16 cellular contexts compared by ENCODE assay signal in the genomic region with DNA sequence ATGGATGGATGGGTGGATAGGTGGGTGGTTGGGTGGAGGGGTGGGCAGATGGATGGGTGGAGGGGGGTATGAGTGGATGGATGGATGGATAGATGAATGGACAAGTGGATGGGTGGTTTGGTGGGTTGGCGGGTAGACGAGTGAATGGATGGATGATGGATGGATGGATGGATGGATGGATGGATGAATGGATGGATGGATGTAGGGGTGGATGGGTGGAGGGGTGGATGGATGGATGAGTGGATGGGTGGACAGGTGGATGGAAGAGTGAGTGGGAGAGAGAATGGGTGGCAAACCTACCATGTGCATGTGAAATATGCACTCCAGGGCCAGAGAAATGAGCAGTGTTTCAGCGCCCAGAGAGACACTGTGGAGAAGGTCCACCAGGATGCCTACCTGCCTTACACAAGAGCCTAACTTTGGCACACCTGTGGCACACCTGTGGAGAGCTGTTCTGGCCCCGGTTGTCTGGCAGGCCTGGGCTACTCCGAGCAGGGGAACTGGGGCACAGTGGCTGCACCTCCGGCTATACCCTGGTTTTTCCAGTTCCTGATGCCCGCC. TPM values are rescaled to one million over a fixed set of nuclear protein-coding genes. Genes with fewer than 3 reads are reported as not detected.
A peak's percentile ranks its signal among the peaks of the same experiment; 100 is the strongest.
DNase-seq lines count a peak whose midpoint lies in the region; ATAC-seq and TF ChIP-seq lines count a peak whose summit lies in the region.
"Had no signal": no experiment of that assay in that cellular context is flagged by ENCODE, and none has a peak within 500 bp of the region (broad histone marks: within the 10 kb centered on the region; RNA-seq: fewer than 3 reads in every experiment).

No MANE protein-coding gene starts in this region.

- no peak for TF ChIP-seq POLR2A in breast epithelium (IDR thresholded peaks at IDR 0.05)

- no peak overlapping the region for H3K56ac ChIP-seq in mesendoderm (ENCODE audit: low read length)

- POLR2A ChIA-PET in MCF 10A (lab: Yijun Ruan, JAX) = interaction anchor here (0.7 to 6.7 kb wide), 8 partner anchors 13 to 66 kb away, joined by 3 to 112 read pairs (median 8); a partner anchor contains a TSS

- H3K4me1 ChIP-seq in breast epithelium (peaks cover 12 to 23% of the 10 kb centered on the region in 2 donors), endodermal cell (ENCODE audit: control insufficient read depth, insufficient read depth, low read length) (peaks cover 56% of the 10 kb centered on the region), mesendoderm (ENCODE audit: control insufficient read depth, low read depth, low read length) (peaks cover 54% of the 10 kb centered on the region), upper lobe of right lung (peaks cover 79% of the 10 kb centered on the region)

- H4K8ac ChIP-seq in mesendoderm (ENCODE audit: low read depth, low read length) = no peak overlapping the region

- no peak overlapping the region for H2AK5ac ChIP-seq in mesendoderm (ENCODE audit: low read length)

- 89 to 96% methylated on average over 5 to 7 of the region's 7 CpGs for WGBS in endodermal cell (ENCODE audit: insufficient coverage in 1 of 2, insufficient read length in 1 of 2), 2 experiments
- WGBS in mesendoderm (ENCODE audit: extremely low coverage, insufficient coverage, low lambda C conversion rate) = no CpG with 5 or more reads among the region's 7 CpGs

- no peak overlapping the region for H3K18ac ChIP-seq in mesendoderm (ENCODE audit: low read length)

- no peak overlapping the region for H2BK15ac ChIP-seq in mesendoderm (replicated peaks; ENCODE audit: low read depth)

- peak overlapping the region; percentile 4 for H3K23ac ChIP-seq in mesendoderm (ENCODE audit: low read length)

- H3K4ac ChIP-seq in mesendoderm (ENCODE audit: low read depth, low read length) = no peak overlapping the region

- no peaks in the 10 kb centered on the region for H3K9me3 ChIP-seq in breast epithelium
- H3K9me3 ChIP-seq in endodermal cell (ENCODE audit: control insufficient read depth, low read length) = no peaks in the 10 kb centered on the region
- H3K9me3 ChIP-seq in upper lobe of right lung = no peaks in the 10 kb centered on the region

- intact Hi-C loops in breast epithelium (cut with DNase I; ENCODE audit: low total_unique reads) (no loop called here), MCF 10A (cut with micrococcal nuclease) (loop anchor here (10.0 kb wide), 1 partner anchor 102 kb away; no protein-coding TSS in a partner anchor), upper lobe of right lung (cut with DNase I) (no loop called here)

- H3K9ac ChIP-seq in endodermal cell (ENCODE audit: extremely low read depth, low read length, poor library complexity, severe bottlenecking) (no peak overlapping the region), mesendoderm (ENCODE audit: low read length) (no peak overlapping the region)
- H3K9ac ChIP-seq: parathyroid adenoma had no signal

- no peak for DNase-seq in breast epithelium (ENCODE audit: low spot score in 2 of 2)
- DNase-seq in MCF 10A (ENCODE audit: unreplicated experiment) = no peak
- no peak for DNase-seq in endodermal cell
- DNase-seq in mesendoderm = no peak
- no peak for DNase-seq in upper lobe of right lung
- DNase-seq in NCI-H345 (lab: John Stamatoyannopoulos, UW) = no peak
- DNase-seq: activated CD4-positive, alpha-beta memory T cell treated with anti-CD3 and anti-CD28 coated beads, Interleukin-2, amount 10 ng/mL, durations not matched to agents 7 days and 5 days; activated T-cell treated with anti-CD3 and anti-CD28 coated beads, Interleukin-2, amount 50 U/mL, for 72 hours; head of caudate nucleus; NCI-H1694 treated with DMSO at 0.1 percent for 48 hours; NCI-H446 treated with DMSO at 0.1 percent for 48 hours had no signal

- H3K79me2 ChIP-seq in mesendoderm (ENCODE audit: control insufficient read depth, insufficient read depth, low read length) = peaks cover 99% of the 10 kb centered on the region
- H3K79me2 ChIP-seq: parathyroid adenoma had no signal

- H3K27me3 Mint-ChIP-seq in MCF 10A (ENCODE audit: insufficient read depth, unreplicated experiment) (no peaks in the 10 kb centered on the region), endodermal cell (ENCODE audit: insufficient read depth) (no peaks in the 10 kb centered on the region)

- H3K4me2 ChIP-seq in mesendoderm (ENCODE audit: low read length) = no peak overlapping the region

- H3K27ac ChIP-seq in breast epithelium = peak overlapping the region; percentile 39 to 84
- no peak overlapping the region for H3K27ac ChIP-seq in endodermal cell (ENCODE audit: low read depth, low read length)
- H3K27ac ChIP-seq in mesendoderm (ENCODE audit: low read depth, low read length) = no peak overlapping the region
- H3K27ac ChIP-seq in upper lobe of right lung = peak overlapping the region; percentile 84
- H3K27ac ChIP-seq: 22Rv1, parathyroid adenoma had no signal

- H3K36me3 ChIP-seq in breast epithelium (no peaks in the 10 kb centered on the region), endodermal cell (ENCODE audit: control insufficient read depth, insufficient read depth, low read length) (peaks cover 96% of the 10 kb centered on the region), mesendoderm (ENCODE audit: control insufficient read depth, insufficient read depth, low read length) (peaks cover 40% of the 10 kb centered on the region), upper lobe of right lung (peaks cover 12% of the 10 kb centered on the region)

- no peak for ATAC-seq in upper lobe of right lung
- no peak for ATAC-seq in HG03469 (IDR thresholded peaks at IDR 0.05; ENCODE audit: unreplicated experiment)
- no peak for ATAC-seq in GM18907 (IDR thresholded peaks at IDR 0.05; ENCODE audit: unreplicated experiment)
- ATAC-seq: activated T-cell treated with anti-CD3 and anti-CD28 coated beads, Interleukin-2, amount 50 U/mL, for 72 hours had no signal

- H3K27ac Mint-ChIP-seq in MCF 10A (ENCODE audit: low read depth, unreplicated experiment) (no peak overlapping the region), endodermal cell (peak overlapping the region; percentile 90)
- H3K27ac Mint-ChIP-seq: activated CD4-positive, alpha-beta memory T cell treated with anti-CD3 and anti-CD28 coated beads, Interleukin-2, amount 10 ng/mL, durations not matched to agents 7 days and 5 days; activated T-cell treated with anti-CD3 and anti-CD28 coated beads, Interleukin-2, amount 50 U/mL, for 72 hours; CD14-positive monocyte had no signal

- H3K4me3 ChIP-seq in breast epithelium (no peak overlapping the region), endodermal cell (ENCODE audit: low read length) (no peak overlapping the region), mesendoderm (ENCODE audit: low read length) (no peak overlapping the region), upper lobe of right lung (no peak overlapping the region)

- H3K4me3 Mint-ChIP-seq in MCF 10A (ENCODE audit: unreplicated experiment) = no peak overlapping the region
- H3K4me3 Mint-ChIP-seq in endodermal cell = no peak overlapping the region
- H3K4me3 Mint-ChIP-seq: activated CD4-positive, alpha-beta memory T cell treated with anti-CD3 and anti-CD28 coated beads, Interleukin-2, amount 10 ng/mL, durations not matched to agents 7 days and 5 days; activated T-cell treated with anti-CD3 and anti-CD28 coated beads, Interleukin-2, amount 50 U/mL, for 72 hours; CD14-positive monocyte had no signal

- TF ChIP-seq CTCF in breast epithelium (IDR thresholded peaks at IDR 0.05) = no peak
- TF ChIP-seq CTCF in MCF 10A (IDR thresholded peaks at IDR 0.05; ENCODE audit: unreplicated experiment) = no peak
- no peak for TF ChIP-seq CTCF in endodermal cell (conservative IDR thresholded peaks at IDR 0.05)
- no peak for TF ChIP-seq CTCF in upper lobe of right lung (IDR thresholded peaks at IDR 0.05)

- H3K4me1 Mint-ChIP-seq in MCF 10A (ENCODE audit: insufficient read depth, unreplicated experiment) = peaks cover 78% of the 10 kb centered on the region
- peaks cover 67% of the 10 kb centered on the region for H3K4me1 Mint-ChIP-seq in endodermal cell
- H3K4me1 Mint-ChIP-seq: CD14-positive monocyte had no signal

- no peaks in the 10 kb centered on the region for H3K27me3 ChIP-seq in breast epithelium
- no peaks in the 10 kb centered on the region for H3K27me3 ChIP-seq in endodermal cell (ENCODE audit: control insufficient read depth, insufficient read depth, low read length, poor library complexity, severe bottlenecking)
- H3K27me3 ChIP-seq in mesendoderm (ENCODE audit: insufficient read depth, low read length, poor library complexity) = no peaks in the 10 kb centered on the region
- no peaks in the 10 kb centered on the region for H3K27me3 ChIP-seq in upper lobe of right lung

- H3K79me1 ChIP-seq in mesendoderm (ENCODE audit: low read length) = peaks cover 31% of the 10 kb centered on the region

- H3K36me3 Mint-ChIP-seq in MCF 10A (ENCODE audit: insufficient read depth, unreplicated experiment) = peaks cover 96% of the 10 kb centered on the region
- H3K36me3 Mint-ChIP-seq in endodermal cell (ENCODE audit: low read depth) = peaks cover 66% of the 10 kb centered on the region
- H3K36me3 Mint-ChIP-seq: CD14-positive monocyte had no signal

- peak overlapping the region; percentile 20 for H2BK5ac ChIP-seq in mesendoderm (ENCODE audit: low read length)

- no peak overlapping the region for H4K5ac ChIP-seq in mesendoderm (ENCODE audit: low read length)

- CTCF ChIA-PET in MCF 10A (lab: Yijun Ruan, JAX) = interaction anchor here (0.7 to 15.2 kb wide), 4 partner anchors 12 to 187 kb away, joined by 3 to 156 read pairs (median 10); a partner anchor contains a TSS

- no peak overlapping the region for H2BK120ac ChIP-seq in mesendoderm (ENCODE audit: low read depth, low read length)

- no TSS peak for BruUV-seq in MCF 10A (replicated peaks; lab: Mats Ljungman, UMichigan)

- H3K9me3 Mint-ChIP-seq in MCF 10A (ENCODE audit: unreplicated experiment) = no peaks in the 10 kb centered on the region
- no peaks in the 10 kb centered on the region for H3K9me3 Mint-ChIP-seq in endodermal cell
- H3K9me3 Mint-ChIP-seq: activated CD4-positive, alpha-beta memory T cell treated with anti-CD3 and anti-CD28 coated beads, Interleukin-2, amount 10 ng/mL, durations not matched to agents 7 days and 5 days; activated T-cell treated with anti-CD3 and anti-CD28 coated beads, Interleukin-2, amount 50 U/mL, for 72 hours had no signal

RNA-seq across cellular contexts. Expression of a gene that starts 12.8 kb away (rescaled TPM):
- total RNA-seq in breast epithelium (10 to 100 TPM in 2 of 3 donors, 1 to 10 TPM in 1; 5.8 to 18.4 (median 16.7) TPM), MCF 10A (2022) (206 and 248 TPM in 2 replicates), endodermal cell (10 to 100 TPM; 56.5 to 64.3 TPM), upper lobe of right lung (44.8 TPM)
- 56.0 TPM for polyA plus RNA-seq in endodermal cell (2013, experiment 1 of 2)
- 56.3 TPM for polyA plus RNA-seq in endodermal cell (2013, experiment 2 of 2)
- polyA plus RNA-seq in mesendoderm (2013, experiment 1 of 2) = 78.4 TPM
- 74.3 TPM for polyA plus RNA-seq in mesendoderm (2013, experiment 2 of 2)
- total RNA-seq: activated CD4-positive, alpha-beta memory T cell treated with anti-CD3 and anti-CD28 coated beads, Interleukin-2, amount 10 ng/mL, durations not matched to agents 7 days and 5 days had no signal
- polyA plus RNA-seq: CD14-positive monocyte had no signal

Comparison
In these comparisons a context has a peak if more than half of its experiments do, and no peak if none do; other contexts are left out.
1. H3K27ac ChIP-seq: peak in breast epithelium (2 of 2) and upper lobe of right lung (single experiment); none in endodermal cell (single experiment) and mesendoderm (single experiment).